Comparison of ENCODE assay signal across 13 cellular contexts in genomic region chr2:191347881-191348280, GRCh38.
"Had no signal": no experiment of that assay in that cellular context is flagged by ENCODE, and none has a peak within 500 bp of the region (broad histone marks: within the 10 kb centered on the region; RNA-seq: fewer than 3 reads in every experiment).

No MANE protein-coding gene starts in this region.

- H3K27ac ChIP-seq: foreskin keratinocyte, neural progenitor cell, parathyroid adenoma had no signal

- H3K9me3 ChIP-seq: stomach had no signal

- H3K27me3 ChIP-seq: foreskin keratinocyte, neural progenitor cell, stomach had no signal

- H3K4me1 ChIP-seq: neural progenitor cell, parathyroid adenoma had no signal

- H3K36me3 ChIP-seq: neural progenitor cell, stomach had no signal

- DNase-seq: activated CD4-positive, alpha-beta T cell treated with anti-CD3 and anti-CD28 coated beads, Interleukin-2, amount 50 U/mL, for 1 hour; activated effector memory CD4-positive, alpha-beta T cell treated with Interleukin-2 at 50 U/mL for 16 hours; anterior cingulate cortex; foreskin keratinocyte; head of caudate nucleus; islet precursor cell; left ventricle myocardium superior; mesendoderm; stomach had no signal

- ATAC-seq: foreskin keratinocyte, left ventricle myocardium superior, WTC11 had no signal

- H3K4me3 ChIP-seq: neural progenitor cell, skin epidermis, stomach had no signal
